ENCODE assay signal across 15 cellular contexts in genomic region chr18:8708670-8709069, GRCh38. TPM values are rescaled to one million over a fixed set of nuclear protein-coding genes. Genes with fewer than 3 reads are reported as not detected.
DNase-seq lines count a peak whose midpoint lies in the region; ATAC-seq and TF ChIP-seq lines count a peak whose summit lies in the region.
"Had no signal": no experiment of that assay in that cellular context is flagged by ENCODE, and none has a peak within 500 bp of the region (broad histone marks: within the 10 kb centered on the region; RNA-seq: fewer than 3 reads in every experiment).

No MANE protein-coding gene starts in this region.

- no peak overlapping the region for H3K18ac ChIP-seq in H9 (ENCODE audit: insufficient read length, low read depth, low read length)

- peaks cover 20% of the 10 kb centered on the region for H3K23me2 ChIP-seq in H9 (ENCODE audit: insufficient read length, low read depth, low read length, poor library complexity, severe bottlenecking)

- no peak overlapping the region for H2BK15ac ChIP-seq in H9 (ENCODE audit: low read depth, low read length)

- H2BK5ac ChIP-seq in H9 (ENCODE audit: insufficient read length, low read length): no peak overlapping the region

- H3K9me3 ChIP-seq in H9 (ENCODE audit: control insufficient read depth, low read depth, low read length): no peaks in the 10 kb centered on the region
- H3K9me3 ChIP-seq in PC-3 (ENCODE audit: low read length): no peaks in the 10 kb centered on the region
- H3K9me3 ChIP-seq in stomach smooth muscle (ENCODE audit: control insufficient read depth in 2 of 2, low read length in 2 of 2): no peaks in the 10 kb centered on the region

- H4K20me1 ChIP-seq in H9 (ENCODE audit: control insufficient read depth, insufficient read depth, insufficient read length): no peaks in the 10 kb centered on the region
- H4K20me1 ChIP-seq in PC-3 (ENCODE audit: low read length): peaks cover 16% of the 10 kb centered on the region; the same call in 1 of the 2 replicates

- no peak overlapping the region for H2AK5ac ChIP-seq in H9 (ENCODE audit: insufficient read length, low read length)

- no peaks in the 10 kb centered on the region for H3K9me2 ChIP-seq in PC-3 (replicated peaks; ENCODE audit: low read length)

- CTCF ChIA-PET in PC-3 (lab: Charles Lee): interaction anchor here (2.1 kb wide), 1 partner anchor 92 kb away, joined by 9 read pairs; no protein-coding TSS in a partner anchor
- CTCF ChIA-PET in activated CD4-positive, alpha-beta T cell treated with anti-CD3 and anti-CD28 coated beads, Interleukin-2, amount 10 ng/mL, durations not matched to agents 7 days and 5 days (lab: Charles Lee): interaction anchor here (0.6 kb wide), 1 partner anchor 9 kb away, joined by 4 read pairs; no protein-coding TSS in a partner anchor

- no peak overlapping the region for H4K91ac ChIP-seq in H9 (ENCODE audit: insufficient read length, low read depth, low read length)

- H3K4me2 ChIP-seq in H9 (ENCODE audit: insufficient read depth, insufficient read length, low read length) (no peak overlapping the region), PC-3 (ENCODE audit: low read length) (peak overlapping the region; percentile 84)

- H3K27ac Mint-ChIP-seq in H9 (peak overlapping the region in 1 of 3 experiments; percentile 93; a peak in 1 of 7 replicates), glutamatergic neuron (ENCODE audit: unreplicated experiment) (no peak overlapping the region)
- no peak overlapping the region for H3K27ac Mint-ChIP-seq in activated CD4-positive, alpha-beta T cell treated with anti-CD3 and anti-CD28 coated beads, Interleukin-2, amount 10 ng/mL, durations not matched to agents 7 days and 5 days

- no peak for DNase-seq in H9
- no peak for DNase-seq in PC-3
- DNase-seq in glutamatergic neuron: no peak
- no peak for DNase-seq in activated CD4-positive, alpha-beta T cell treated with anti-CD3 and anti-CD28 coated beads, Interleukin-2, amount 10 ng/mL, durations not matched to agents 7 days and 5 days
- DNase-seq in NCI-H1092 treated with DMSO at 0.1 percent for 48 hours (lab: John Stamatoyannopoulos, UW): no peak
- DNase-seq: activated gamma-delta T cell treated with Interleukin-2 at 50 U/mL for 16 hours; CD4-positive, alpha-beta memory T cell; dermis blood vessel endothelial cell; NCI-H446; small intestine; stimulated activated naive CD4-positive, alpha-beta T cell; WERI-Rb-1 had no signal

- no peaks in the 10 kb centered on the region for H3K79me1 ChIP-seq in H9 (ENCODE audit: insufficient read depth, low read depth, low read length, poor library complexity, severe bottlenecking)

- ATAC-seq in PC-3 (no peak), GM19035 (IDR thresholded peaks at IDR 0.05; ENCODE audit: unreplicated experiment) (no peak)
- ATAC-seq: K562 had no signal

- H3K27ac ChIP-seq in H9 (ENCODE audit: insufficient read length, low read depth, low read length) (no peak overlapping the region), PC-3 (ENCODE audit: low read length) (no peak overlapping the region), stomach smooth muscle (ENCODE audit: low read length) (peak overlapping the region; percentile 90)
- H3K27ac ChIP-seq: WERI-Rb-1 had no signal

- no peak for TF ChIP-seq CTCF in H9 (conservative IDR thresholded peaks at IDR 0.05)
- no peak for TF ChIP-seq CTCF in PC-3 (conservative IDR thresholded peaks at IDR 0.05; ENCODE audit: low read depth, low read length)
- no peak for TF ChIP-seq CTCF in glutamatergic neuron (IDR thresholded peaks at IDR 0.05; ENCODE audit: partially characterized antibody, unreplicated experiment)

- BruUV-seq in PC-3 (replicated peaks; lab: Mats Ljungman, UMichigan): no TSS peak

- H3K23ac ChIP-seq in H9 (ENCODE audit: insufficient read length, low read depth, low read length): no peak overlapping the region

- no peak overlapping the region for H3K14ac ChIP-seq in H9 (ENCODE audit: insufficient read depth, low read length)

- H3K79me2 ChIP-seq in H9 (ENCODE audit: insufficient read depth, low read length): peaks cover 12% of the 10 kb centered on the region; the same call in 1 of the 2 replicates
- H3K79me2 ChIP-seq in PC-3 (ENCODE audit: low read length): peaks cover 69% of the 10 kb centered on the region

- H3K4me3 ChIP-seq in PC-3 (ENCODE audit: low read length): peak overlapping the region; percentile 78
- H3K4me3 ChIP-seq in stomach smooth muscle (ENCODE audit: low read length in 2 of 2): peak overlapping the region; percentile 70 to 86
- H3K4me3 ChIP-seq: K562 had no signal

- H3K9ac ChIP-seq in H9 (ENCODE audit: extremely low read depth, insufficient read length, low read length) (no peak overlapping the region), PC-3 (ENCODE audit: low read length) (no peak overlapping the region), stomach smooth muscle (ENCODE audit: low read length in 2 of 2) (peak overlapping the region; percentile 24 to 74)

- H3K27me3 Mint-ChIP-seq in H9 (ENCODE audit: low read depth) (peaks cover 17% of the 10 kb centered on the region), glutamatergic neuron (ENCODE audit: unreplicated experiment) (peaks cover 17% of the 10 kb centered on the region)
- H3K27me3 Mint-ChIP-seq in activated CD4-positive, alpha-beta T cell treated with anti-CD3 and anti-CD28 coated beads, Interleukin-2, amount 10 ng/mL, durations not matched to agents 7 days and 5 days: peaks cover 50% of the 10 kb centered on the region

- H2BK12ac ChIP-seq in H9 (ENCODE audit: insufficient read length, low read depth, low read length): no peak overlapping the region

- H2BK120ac ChIP-seq in H9 (ENCODE audit: low read depth, low read length, poor library complexity, severe bottlenecking): no peak overlapping the region

- peaks cover 11 to 29% (median 11%) of the 10 kb centered on the region in 3 experiments for H3K36me3 Mint-ChIP-seq in H9 (ENCODE audit: insufficient read depth in 1 of 3, low read depth in 3 of 3)
- H3K36me3 Mint-ChIP-seq in glutamatergic neuron (ENCODE audit: unreplicated experiment): no peaks in the 10 kb centered on the region
- peaks cover 2% of the 10 kb centered on the region for H3K36me3 Mint-ChIP-seq in activated CD4-positive, alpha-beta T cell treated with anti-CD3 and anti-CD28 coated beads, Interleukin-2, amount 10 ng/mL, durations not matched to agents 7 days and 5 days (ENCODE audit: low read depth)

- no peak overlapping the region for H4K5ac ChIP-seq in H9 (ENCODE audit: insufficient read length, low read depth, low read length)

- H3K4me3 Mint-ChIP-seq in H9 (peak overlapping the region; percentile 92 to 96; a peak in 4 of 5 replicates), glutamatergic neuron (ENCODE audit: unreplicated experiment) (peak overlapping the region; percentile 100)
- no peak overlapping the region for H3K4me3 Mint-ChIP-seq in activated CD4-positive, alpha-beta T cell treated with anti-CD3 and anti-CD28 coated beads, Interleukin-2, amount 10 ng/mL, durations not matched to agents 7 days and 5 days

- no peaks in the 10 kb centered on the region for H3F3A ChIP-seq in PC-3 (ENCODE audit: low read length, unreplicated experiment)

- no peak overlapping the region for H4K8ac ChIP-seq in H9 (replicated peaks; ENCODE audit: insufficient read length, low read depth, low read length)

- H3K27me3 ChIP-seq in H9 (ENCODE audit: insufficient read depth, low read length) (no peaks in the 10 kb centered on the region; the same call in 1 of the 2 replicates), PC-3 (ENCODE audit: low read length) (no peaks in the 10 kb centered on the region), stomach smooth muscle (ENCODE audit: control insufficient read depth in 1 of 2, insufficient read depth in 2 of 2, low read length in 2 of 2) (no peaks in the 10 kb centered on the region)

- no peak overlapping the region for H3K4ac ChIP-seq in H9 (ENCODE audit: low read depth, low read length)

- POLR2A ChIA-PET in PC-3 (lab: Charles Lee; ENCODE audit: unreplicated experiment): no interaction called here
- POLR2A ChIA-PET in activated CD4-positive, alpha-beta T cell treated with anti-CD3 and anti-CD28 coated beads, Interleukin-2, amount 10 ng/mL, durations not matched to agents 7 days and 5 days (lab: Charles Lee): no interaction called here

- H3K36me3 ChIP-seq in PC-3 (ENCODE audit: low read depth, low read length): no peaks in the 10 kb centered on the region
- H3K36me3 ChIP-seq in stomach smooth muscle (ENCODE audit: control insufficient read depth in 2 of 2, insufficient read depth in 2 of 2, low read length in 2 of 2): no peaks in the 10 kb centered on the region

- no peak overlapping the region for H3K56ac ChIP-seq in H9 (ENCODE audit: insufficient read length, low read depth, low read length)

- H3K4me1 ChIP-seq in H9 (ENCODE audit: insufficient read depth, low read length) (no peaks in the 10 kb centered on the region; the same call in 1 of the 2 replicates), PC-3 (ENCODE audit: insufficient read depth, low read length) (peaks cover 29% of the 10 kb centered on the region), stomach smooth muscle (ENCODE audit: control insufficient read depth, insufficient read depth, low read length) (peaks cover 39% of the 10 kb centered on the region)

- H3K4me1 Mint-ChIP-seq in H9 (peaks cover 48 to 52% of the 10 kb centered on the region in 2 experiments), glutamatergic neuron (ENCODE audit: low read depth, unreplicated experiment) (peaks cover 30% of the 10 kb centered on the region)
- H3K4me1 Mint-ChIP-seq in activated CD4-positive, alpha-beta T cell treated with anti-CD3 and anti-CD28 coated beads, Interleukin-2, amount 10 ng/mL, durations not matched to agents 7 days and 5 days: peaks cover 15% of the 10 kb centered on the region

- intact Hi-C loops in PC-3 (cut with micrococcal nuclease): loop anchor here (5.0 kb wide), 1 partner anchor 429 kb away; the partner anchor contains the start of gene ANKRD12

- H3K9me3 Mint-ChIP-seq in H9: peaks cover 2 to 8% of the 10 kb centered on the region in 2 experiments; a peak in 4 of 5 replicates
- H3K9me3 Mint-ChIP-seq in glutamatergic neuron (ENCODE audit: unreplicated experiment): peaks cover 15% of the 10 kb centered on the region
- no peaks in the 10 kb centered on the region for H3K9me3 Mint-ChIP-seq in activated CD4-positive, alpha-beta T cell treated with anti-CD3 and anti-CD28 coated beads, Interleukin-2, amount 10 ng/mL, durations not matched to agents 7 days and 5 days

- no CpG with 5 or more reads among the region's 9 CpGs for WGBS in H9 (ENCODE audit: extremely low coverage, insufficient read length, low lambda C conversion rate)

- H3T11ph ChIP-seq in H9 (ENCODE audit: low read length): no peak overlapping the region

- H2AFZ ChIP-seq in H9 (ENCODE audit: low read length) (no peak overlapping the region), PC-3 (ENCODE audit: low read length) (no peak overlapping the region)

- H2BK20ac ChIP-seq in H9 (ENCODE audit: low read depth, low read length, poor library complexity, severe bottlenecking): no peak overlapping the region

RNA-seq across cellular contexts. Expression of gene MTCL1, which starts 3.3 kb away (rescaled TPM):
- total RNA-seq in H9 (2021) (45.1 and 50.7 TPM in 2 replicates), PC-3 (2014; rRNA removed) (33.1 and 58.8 TPM in 2 replicates), glutamatergic neuron (ENCODE audit: unreplicated experiment) (100 TPM)
- 1 to 10 TPM; 1.7 to 1.8 TPM for total RNA-seq in activated CD4-positive, alpha-beta T cell treated with anti-CD3 and anti-CD28 coated beads, Interleukin-2, amount 10 ng/mL, durations not matched to agents 7 days and 5 days

Comparison
In these comparisons a context has a peak if more than half of its experiments do, and no peak if none do; other contexts are left out.
1. H3K9ac ChIP-seq: peak in stomach smooth muscle (2 of 2); none in H9 (single experiment) and PC-3 (single experiment).
2. RNA of gene MTCL1, which starts 3.3 kb away (total RNA-seq): 100 TPM in glutamatergic neuron (single experiment), 45.1 to 50.7 TPM in H9 and 33.1 to 58.8 TPM in PC-3; 1.7 to 1.8 TPM in activated CD4-positive, alpha-beta T cell treated with anti-CD3 and anti-CD28 coated beads, Interleukin-2, amount 10 ng/mL, durations not matched to agents 7 days and 5 days; every median in the first group is over 10 times any median in the second.